Comparison of ENCODE assay signal across 8 cellular contexts in genomic region chr20:39049684-39050554, GRCh38.
A peak's percentile ranks its signal among the peaks of the same experiment; 100 is the strongest.
DNase-seq lines count a peak whose midpoint lies in the region; ATAC-seq lines count a peak whose summit lies in the region.

No MANE protein-coding gene starts in this region.

- DNase-seq in SIG-M5 treated with dmso at 0.1 percent for 504 hours (lab: John Stamatoyannopoulos, UW; ENCODE audit: unreplicated experiment) (peak; percentile 38), SIG-M5 (lab: John Stamatoyannopoulos, UW) (no peak), NCI-H2171 treated with DMSO at 0.1 percent for 48 hours (lab: John Stamatoyannopoulos, UW) (peak; percentile 63), cerebellum (ENCODE audit: low spot score) (peak; percentile 65), kidney glomerular epithelial cell (lab: John Stamatoyannopoulos, UW) (peak; percentile 42)
- peak; percentile 86 for DNase-seq in activated CD4-positive, CD25-positive, alpha-beta regulatory T cell treated with anti-CD3 and anti-CD28 coated beads, Interleukin-2, amount 50 U/mL, for 72 hours
- peak; percentile 45 to 73 (median 66) for DNase-seq in stimulated activated CD4-positive, alpha-beta T cell treated with anti-CD3 and anti-CD28 coated beads, Interleukin-1b, Interleukin-23, amount 100 ng/mL, for 24 hours (ENCODE audit: low read depth in 4 of 4, low spot score in 1 of 4)

- peak; percentile 58 for ATAC-seq in HG02970 (IDR thresholded peaks at IDR 0.05; ENCODE audit: low FRiP score, unreplicated experiment)
